Comparison of ENCODE assay signal across 8 cellular contexts in genomic region chr18:76398899-76399612, GRCh38.
A peak's percentile ranks its signal among the peaks of the same experiment; 100 is the strongest.
DNase-seq lines count a peak whose midpoint lies in the region; TF ChIP-seq lines count a peak whose summit lies in the region.

No MANE protein-coding gene starts in this region.

- no peak overlapping the region for H2BK12ac ChIP-seq in H9 (ENCODE audit: insufficient read length, low read depth, low read length)

- peaks cover 11 to 14% of the 10 kb centered on the region in 2 experiments for H3K4me1 Mint-ChIP-seq in H9
- H3K4me1 Mint-ChIP-seq in osteocyte (ENCODE audit: unreplicated experiment): peaks cover 6% of the 10 kb centered on the region

- H2BK120ac ChIP-seq in H9 (ENCODE audit: low read depth, low read length, poor library complexity, severe bottlenecking): no peak overlapping the region

- H3K27me3 Mint-ChIP-seq in H9 (ENCODE audit: low read depth) (no peaks in the 10 kb centered on the region), osteocyte (ENCODE audit: unreplicated experiment) (no peaks in the 10 kb centered on the region)

- H3T11ph ChIP-seq in H9 (ENCODE audit: low read length): no peak overlapping the region

- H3K9me3 ChIP-seq in H9 (ENCODE audit: control insufficient read depth, low read depth, low read length) (no peaks in the 10 kb centered on the region), Loucy (ENCODE audit: insufficient read depth, low read depth, low read length) (no peaks in the 10 kb centered on the region), tibial artery (no peaks in the 10 kb centered on the region)

- no peak overlapping the region for H4K91ac ChIP-seq in H9 (ENCODE audit: insufficient read length, low read depth, low read length)

- H3K23ac ChIP-seq in H9 (ENCODE audit: insufficient read length, low read depth, low read length): no peak overlapping the region

- H3K4me1 ChIP-seq in H9 (ENCODE audit: insufficient read depth, low read length) (peaks cover 2% of the 10 kb centered on the region), Loucy (ENCODE audit: insufficient read depth, low read length, poor library complexity, severe bottlenecking) (no peaks in the 10 kb centered on the region), tibial artery (no peaks in the 10 kb centered on the region)

- H3K27me3 ChIP-seq in H9 (ENCODE audit: insufficient read depth, low read length) (no peaks in the 10 kb centered on the region), Loucy (ENCODE audit: insufficient read depth, low read length, poor library complexity, severe bottlenecking) (no peaks in the 10 kb centered on the region), tibial artery (no peaks in the 10 kb centered on the region)

- intact Hi-C loops in tibial artery (cut with DNase I; ENCODE audit: low total_unique reads): loop anchor here (2.0 kb wide), 1 partner anchor 312 kb away; no protein-coding TSS in a partner anchor

- H3K4ac ChIP-seq in H9 (ENCODE audit: low read depth, low read length): no peak overlapping the region

- no peak overlapping the region for H3K4me2 ChIP-seq in H9 (ENCODE audit: insufficient read depth, insufficient read length, low read length)
- H3K4me2 ChIP-seq in Loucy (ENCODE audit: low read depth, low read length, poor library complexity, severe bottlenecking): no peak overlapping the region

- no peak overlapping the region for H2AK5ac ChIP-seq in H9 (ENCODE audit: insufficient read length, low read length)

- no peak overlapping the region for H2BK15ac ChIP-seq in H9 (ENCODE audit: low read depth, low read length)

- H4K8ac ChIP-seq in H9 (replicated peaks; ENCODE audit: insufficient read length, low read depth, low read length): no peak overlapping the region

- H3K36me3 Mint-ChIP-seq in H9 (ENCODE audit: insufficient read depth in 1 of 3, low read depth in 3 of 3) (peaks cover 0 to 5% (median 2%) of the 10 kb centered on the region in 3 experiments; a peak in 1 of 7 replicates), osteocyte (ENCODE audit: unreplicated experiment) (no peaks in the 10 kb centered on the region)

- H3K27ac Mint-ChIP-seq in H9: peak overlapping the region in 1 of 3 experiments; percentile 32; a peak in 2 of 7 replicates
- no peak overlapping the region for H3K27ac Mint-ChIP-seq in osteocyte (ENCODE audit: unreplicated experiment)

- H3K36me3 ChIP-seq in Loucy (ENCODE audit: insufficient read depth, low read length) (no peaks in the 10 kb centered on the region), tibial artery (no peaks in the 10 kb centered on the region)

- H3K9ac ChIP-seq in H9 (ENCODE audit: extremely low read depth, insufficient read length, low read length): no peak overlapping the region
- H3K9ac ChIP-seq in Loucy (ENCODE audit: low read depth, low read length, poor library complexity, severe bottlenecking): no peak overlapping the region

- WGBS in H9 (ENCODE audit: extremely low coverage, insufficient read length, low lambda C conversion rate): no CpG with 5 or more reads among the region's 14 CpGs

- no peak overlapping the region for H2BK20ac ChIP-seq in H9 (ENCODE audit: low read depth, low read length, poor library complexity, severe bottlenecking)

- no peak overlapping the region for H3K18ac ChIP-seq in H9 (ENCODE audit: insufficient read length, low read depth, low read length)

- H3K9me3 Mint-ChIP-seq in H9: no peaks in the 10 kb centered on the region
- no peaks in the 10 kb centered on the region for H3K9me3 Mint-ChIP-seq in osteocyte (ENCODE audit: unreplicated experiment)

- H3K4me3 ChIP-seq in Loucy (ENCODE audit: low read length, poor library complexity, severe bottlenecking) (no peak overlapping the region), tibial artery (no peak overlapping the region)

- no peak overlapping the region for H2BK5ac ChIP-seq in H9 (ENCODE audit: insufficient read length, low read length)

- no peak overlapping the region for H3K14ac ChIP-seq in H9 (ENCODE audit: insufficient read depth, low read length)

- no peaks in the 10 kb centered on the region for H3F3A ChIP-seq in Loucy (ENCODE audit: low read depth)

- H3K9me2 ChIP-seq in Loucy (replicated peaks; ENCODE audit: low read depth, low read length): no peaks in the 10 kb centered on the region

- H3K79me2 ChIP-seq in H9 (ENCODE audit: insufficient read depth, low read length) (no peaks in the 10 kb centered on the region), Loucy (ENCODE audit: insufficient read depth, low read length) (no peaks in the 10 kb centered on the region)

- H3K4me3 Mint-ChIP-seq in H9 (no peak overlapping the region), osteocyte (ENCODE audit: unreplicated experiment) (no peak overlapping the region)

- H3K56ac ChIP-seq in H9 (ENCODE audit: insufficient read length, low read depth, low read length): no peak overlapping the region

- H4K5ac ChIP-seq in H9 (ENCODE audit: insufficient read length, low read depth, low read length): no peak overlapping the region

- no peak overlapping the region for H3K27ac ChIP-seq in H9 (ENCODE audit: insufficient read length, low read depth, low read length)
- H3K27ac ChIP-seq in tibial artery: no peak overlapping the region

- no peaks in the 10 kb centered on the region for H3K23me2 ChIP-seq in H9 (ENCODE audit: insufficient read length, low read depth, low read length, poor library complexity, severe bottlenecking)

- H4K20me1 ChIP-seq in H9 (ENCODE audit: control insufficient read depth, insufficient read depth, insufficient read length) (no peaks in the 10 kb centered on the region), Loucy (ENCODE audit: insufficient read depth, low read length, poor library complexity, severe bottlenecking) (no peaks in the 10 kb centered on the region)

- H2AFZ ChIP-seq in H9 (ENCODE audit: low read length) (no peak overlapping the region), Loucy (ENCODE audit: low read length) (no peak overlapping the region)

- H3K79me1 ChIP-seq in H9 (ENCODE audit: insufficient read depth, low read depth, low read length, poor library complexity, severe bottlenecking): no peaks in the 10 kb centered on the region

- TF ChIP-seq CTCF in H9 (conservative IDR thresholded peaks at IDR 0.05) (peak; percentile 96), Loucy (conservative IDR thresholded peaks at IDR 0.05; ENCODE audit: low read length) (peak; percentile 99), osteocyte (IDR thresholded peaks at IDR 0.05) (peak; percentile 98), tibial artery (IDR thresholded peaks at IDR 0.05) (peak; percentile 96 to 99)

- DNase-seq in GM04504 (ENCODE audit: low read depth): peak; percentile 59
- peak; percentile 79 for DNase-seq in H9
- DNase-seq in SHP77 treated with DMSO at 0.1 percent for 48 hours (lab: John Stamatoyannopoulos, UW): peak; percentile 29
- DNase-seq in activated effector memory CD4-positive, alpha-beta T cell treated with anti-CD3 and anti-CD28 coated beads, Interleukin-2, amount 50 U/mL, for 16 hours: peak; percentile 89
- peak; percentile 92 for DNase-seq in foreskin melanocyte
- DNase-seq in osteocyte (ENCODE audit: extremely low spot score, unreplicated experiment): no peak
- DNase-seq in tibial artery: peak; percentile 83 to 87
